ENCODE assay signal across 9 cellular contexts in the genomic region with DNA sequence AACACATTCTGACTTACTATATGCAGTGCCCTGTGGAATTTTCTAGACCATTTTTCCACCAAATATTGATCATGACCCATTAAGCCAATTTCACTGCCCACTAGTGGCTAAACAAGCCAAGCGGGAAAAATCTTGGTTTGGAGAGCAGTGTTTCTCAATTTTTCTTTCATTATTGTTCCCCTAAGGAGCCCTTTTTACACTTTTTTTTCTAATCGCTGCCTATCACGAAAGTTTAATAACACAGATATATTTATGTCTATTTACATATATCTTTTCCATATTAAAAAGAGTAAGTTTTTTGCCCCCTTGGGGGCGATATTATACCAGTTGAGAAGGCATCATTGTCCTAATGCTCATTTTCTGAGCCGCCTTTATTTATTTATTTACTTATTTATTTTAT. TPM values are rescaled to one million over a fixed set of nuclear protein-coding genes. Genes with fewer than 3 reads are reported as not detected.
DNase-seq lines count a peak whose midpoint lies in the region; ATAC-seq lines count a peak whose summit lies in the region.
"Had no signal": no experiment of that assay in that cellular context is flagged by ENCODE, and none has a peak within 500 bp of the region (broad histone marks: within the 10 kb centered on the region; RNA-seq: fewer than 3 reads in every experiment).

No MANE protein-coding gene starts in this region.

- H3K36me3 ChIP-seq in GM23248 (ENCODE audit: low read depth): no peaks in the 10 kb centered on the region
- no peaks in the 10 kb centered on the region for H3K36me3 ChIP-seq in adipocyte (ENCODE audit: control insufficient read depth, insufficient read depth, low read length, severe bottlenecking)

- H4K20me1 ChIP-seq in GM23248 (ENCODE audit: insufficient read depth): no peaks in the 10 kb centered on the region

- no peak overlapping the region for H3K4me2 ChIP-seq in GM23248 (ENCODE audit: unreplicated experiment)

- no peaks in the 10 kb centered on the region for H3K27me3 ChIP-seq in GM23248 (replicated peaks; ENCODE audit: insufficient read depth)
- no peaks in the 10 kb centered on the region for H3K27me3 ChIP-seq in adipocyte (replicated peaks; ENCODE audit: control insufficient read depth, insufficient read depth, low read length)

- DNase-seq in AG08395 (ENCODE audit: low spot score): peak; percentile 48
- peak; percentile 65 for DNase-seq in GM23248
- DNase-seq in adipocyte (ENCODE audit: low read depth): peak; percentile 77
- peak; percentile 42 for DNase-seq in left kidney (ENCODE audit: low read depth, low spot score)
- no peak for DNase-seq in substantia nigra (lab: John Stamatoyannopoulos, UW)
- DNase-seq: small intestine had no signal

- no peaks in the 10 kb centered on the region for H3K9me2 ChIP-seq in GM23248 (ENCODE audit: insufficient read depth)

- H3K4me3 ChIP-seq in GM23248 (no peak overlapping the region), adipocyte (ENCODE audit: low read length) (no peak overlapping the region)

- in situ Hi-C loops in GM23248 (cut with MboI): no loop called here

- no peak overlapping the region for H3K9ac ChIP-seq in GM23248
- no peak overlapping the region for H3K9ac ChIP-seq in adipocyte (ENCODE audit: low read length)

- H3K9me3 ChIP-seq in GM23248 (ENCODE audit: low read depth) (no peaks in the 10 kb centered on the region), adipocyte (ENCODE audit: control insufficient read depth, low read length) (no peaks in the 10 kb centered on the region)

- H3K4me1 ChIP-seq in GM23248 (ENCODE audit: insufficient read depth): no peaks in the 10 kb centered on the region
- H3K4me1 ChIP-seq in adipocyte (ENCODE audit: control insufficient read depth, insufficient read depth, low read length): no peaks in the 10 kb centered on the region

- no peaks in the 10 kb centered on the region for H3F3A ChIP-seq in GM23248 (ENCODE audit: insufficient read depth)

- H3K79me2 ChIP-seq in GM23248 (ENCODE audit: insufficient read depth): no peaks in the 10 kb centered on the region

- H2AFZ ChIP-seq in GM23248: no peak overlapping the region

- H3K27ac ChIP-seq in GM23248 (no peak overlapping the region), substantia nigra (ENCODE audit: low read depth, low read length, poor library complexity, severe bottlenecking) (no peak overlapping the region)

- ATAC-seq in GM19023 (IDR thresholded peaks at IDR 0.05; ENCODE audit: unreplicated experiment): no peak
- no peak for ATAC-seq in HG03139 (IDR thresholded peaks at IDR 0.05; ENCODE audit: unreplicated experiment)
- ATAC-seq in GM18520 (IDR thresholded peaks at IDR 0.05; ENCODE audit: unreplicated experiment): no peak

- WGBS in GM23248 (ENCODE audit: low coverage in 1 of 2, low lambda C conversion rate in 2 of 2, missing lambda C conversion rate in 2 of 2), 2 experiments: 27 to 28% methylated on average over 5 of the region's 5 CpGs

RNA-seq across cellular contexts. Expression of a gene that starts 10.8 kb away (rescaled TPM):
- not detected in 2 replicates for total RNA-seq in GM23248 (2014; rRNA removed; shearing (Covaris generic))
- polyA plus RNA-seq in GM23248 (2016; fragmentation: Nextera tagmentation; extraction: Ambion mirVana): 0.13 TPM in 1 of 2 replicates, not detected in the other

RNA-seq across cellular contexts. Expression of a gene that starts 18.8 kb away (rescaled TPM):
- not detected in 2 replicates for total RNA-seq in GM23248 (2014; rRNA removed; shearing (Covaris generic))
- not detected in 2 replicates for polyA plus RNA-seq in GM23248 (2016; fragmentation: Nextera tagmentation; extraction: Ambion mirVana)
- polyA plus RNA-seq: small intestine had no signal

RNA-seq across cellular contexts. Expression of a gene that starts 23.7 kb away (rescaled TPM):
- 1,441 and 1,602 TPM in 2 replicates for total RNA-seq in GM23248 (2014; rRNA removed; shearing (Covaris generic))
- polyA plus RNA-seq in GM23248 (2016; fragmentation: Nextera tagmentation; extraction: Ambion mirVana): 2,742 and 2,900 TPM in 2 replicates

RNA-seq across cellular contexts. Expression of a gene that starts 31.0 kb away (rescaled TPM):
- total RNA-seq in GM23248 (2014; rRNA removed; shearing (Covaris generic)): not detected in 2 replicates
- polyA plus RNA-seq in GM23248 (2016; fragmentation: Nextera tagmentation; extraction: Ambion mirVana): not detected in 2 replicates

RNA-seq across cellular contexts. Expression of a gene that starts 34.0 kb away (rescaled TPM):
- 135 and 168 TPM in 2 replicates for total RNA-seq in GM23248 (2014; rRNA removed; shearing (Covaris generic))
- 205 and 210 TPM in 2 replicates for polyA plus RNA-seq in GM23248 (2016; fragmentation: Nextera tagmentation; extraction: Ambion mirVana)

Comparison
In these comparisons a context has a peak if more than half of its experiments do, and no peak if none do; other contexts are left out.
1. DNase-seq: peak in AG08395 (single experiment), GM23248 (single experiment), adipocyte (single experiment) and left kidney (single experiment); none in substantia nigra (0 of 49).